Comparison of ENCODE assay signal across 8 cellular contexts in the genomic region with DNA sequence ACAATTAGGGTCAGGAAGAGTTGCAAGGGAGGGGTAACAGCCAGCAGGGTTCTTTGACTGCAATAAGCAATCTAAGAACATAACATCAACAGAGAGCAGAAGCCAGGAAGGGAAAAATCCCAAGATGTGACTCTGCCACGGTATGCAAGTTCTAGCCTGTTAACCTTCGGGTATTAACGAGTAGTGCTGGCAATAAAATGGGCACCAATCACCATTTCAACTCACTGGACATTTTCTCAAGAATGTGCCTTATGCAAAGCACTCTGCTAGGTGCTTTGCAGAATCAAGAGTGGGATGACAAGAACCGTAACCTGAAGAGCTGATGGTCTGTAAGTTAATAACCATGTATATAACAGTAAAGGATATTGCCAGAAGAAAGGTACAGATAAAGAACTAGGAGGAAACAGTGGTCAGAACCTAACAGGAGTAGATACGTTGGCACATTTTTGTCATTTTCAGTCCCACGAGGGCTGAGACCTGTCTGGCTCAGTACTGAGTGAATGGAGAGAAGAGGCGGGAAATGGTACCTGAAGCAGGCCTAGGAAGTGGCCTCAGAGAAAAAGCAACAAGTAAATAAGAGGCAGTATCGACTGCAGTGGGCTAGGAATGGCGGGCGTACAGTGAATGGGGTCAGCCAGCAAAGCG. TPM values are rescaled to one million over a fixed set of nuclear protein-coding genes. Genes with fewer than 3 reads are reported as not detected.
DNase-seq lines count a peak whose midpoint lies in the region; ATAC-seq, FAIRE-seq and TF ChIP-seq lines count a peak whose summit lies in the region.

No MANE protein-coding gene starts in this region.

- no peaks in the 10 kb centered on the region for H3K36me3 ChIP-seq in CD8-positive, alpha-beta T cell (ENCODE audit: insufficient read depth, low read length)

- peak overlapping the region; percentile 85 for H3K4me3 ChIP-seq in CD8-positive, alpha-beta T cell (ENCODE audit: low read depth, low read length)
- peak overlapping the region; percentile 88 for H3K4me3 ChIP-seq in retinal pigment epithelial cell (ENCODE audit: low read length)

- H3K9me3 Mint-ChIP-seq in CD8-positive, alpha-beta T cell, result no peaks in the 10 kb centered on the region
- no peaks in the 10 kb centered on the region for H3K9me3 Mint-ChIP-seq in activated CD8-positive, alpha-beta T cell treated with anti-CD3 and anti-CD28 coated beads, Interleukin-2, amount 10 ng/mL, durations not matched to agents 7 days and 5 days (ENCODE audit: insufficient read depth)

- H3K4me3 Mint-ChIP-seq in CD8-positive, alpha-beta T cell, result peak overlapping the region; percentile 93
- peak overlapping the region; percentile 93 for H3K4me3 Mint-ChIP-seq in activated CD8-positive, alpha-beta T cell treated with anti-CD3 and anti-CD28 coated beads, Interleukin-2, amount 10 ng/mL, durations not matched to agents 7 days and 5 days

- no peaks in the 10 kb centered on the region for H3K27me3 ChIP-seq in CD8-positive, alpha-beta T cell (ENCODE audit: insufficient read depth, low read length)

- H3K4me1 ChIP-seq in CD8-positive, alpha-beta T cell (ENCODE audit: insufficient read depth, low read length), result peaks cover 15% of the 10 kb centered on the region

- in situ Hi-C loops in KBM-7 (cut with MboI; ENCODE audit: low pct_unique_long_range_greater_than_20kb, low sequenced_read_pairs), result no loop called here

- no peaks in the 10 kb centered on the region for H3K9me3 ChIP-seq in CD8-positive, alpha-beta T cell (ENCODE audit: low read length)

- peak overlapping the region; percentile 93 for H3K27ac Mint-ChIP-seq in CD8-positive, alpha-beta T cell
- peak overlapping the region; percentile 95 for H3K27ac Mint-ChIP-seq in activated CD8-positive, alpha-beta T cell treated with anti-CD3 and anti-CD28 coated beads, Interleukin-2, amount 10 ng/mL, durations not matched to agents 7 days and 5 days

- CTCF ChIA-PET in CD8-positive, alpha-beta T cell (lab: Charles Lee), result no interaction called here
- CTCF ChIA-PET in activated CD8-positive, alpha-beta T cell treated with anti-CD3 and anti-CD28 coated beads, Interleukin-2, amount 10 ng/mL, durations not matched to agents 7 days and 5 days (lab: Charles Lee), result interaction anchor here (1.0 to 1.3 kb wide), 2 partner anchors 30 to 146 kb away, joined by 4 read pairs; no protein-coding TSS in a partner anchor

- POLR2A ChIA-PET in CD8-positive, alpha-beta T cell (lab: Charles Lee), result no interaction called here
- POLR2A ChIA-PET in activated CD8-positive, alpha-beta T cell treated with anti-CD3 and anti-CD28 coated beads, Interleukin-2, amount 10 ng/mL, durations not matched to agents 7 days and 5 days (lab: Charles Lee), result interaction anchor here (3.6 kb wide), 1 partner anchor 31 kb away, joined by 31 read pairs; no protein-coding TSS in a partner anchor

- peak overlapping the region; percentile 77 for H3K27ac ChIP-seq in CD8-positive, alpha-beta T cell (ENCODE audit: low read depth, low read length)

- H3K4me1 Mint-ChIP-seq in CD8-positive, alpha-beta T cell (ENCODE audit: low read depth), result peaks cover 36% of the 10 kb centered on the region
- peaks cover 40% of the 10 kb centered on the region for H3K4me1 Mint-ChIP-seq in activated CD8-positive, alpha-beta T cell treated with anti-CD3 and anti-CD28 coated beads, Interleukin-2, amount 10 ng/mL, durations not matched to agents 7 days and 5 days (ENCODE audit: low read depth)

- peaks cover 14% of the 10 kb centered on the region for H3K36me3 Mint-ChIP-seq in CD8-positive, alpha-beta T cell
- peaks cover 26% of the 10 kb centered on the region for H3K36me3 Mint-ChIP-seq in activated CD8-positive, alpha-beta T cell treated with anti-CD3 and anti-CD28 coated beads, Interleukin-2, amount 10 ng/mL, durations not matched to agents 7 days and 5 days (ENCODE audit: low read depth)

- ATAC-seq in CD8-positive, alpha-beta T cell, result no peak
- ATAC-seq in activated CD8-positive, alpha-beta T cell treated with anti-CD3 and anti-CD28 coated beads, Interleukin-2, amount 10 ng/mL, durations not matched to agents 7 days and 5 days, result peak; percentile 10

- H3K27me3 Mint-ChIP-seq in CD8-positive, alpha-beta T cell (ENCODE audit: low read depth), result no peaks in the 10 kb centered on the region
- no peaks in the 10 kb centered on the region for H3K27me3 Mint-ChIP-seq in activated CD8-positive, alpha-beta T cell treated with anti-CD3 and anti-CD28 coated beads, Interleukin-2, amount 10 ng/mL, durations not matched to agents 7 days and 5 days (ENCODE audit: low read depth)

- intact Hi-C loops in CD8-positive, alpha-beta T cell (cut with DNase I, micrococcal nuclease), result loop anchor here (1.0 to 10.0 kb wide), 11 partner anchors 30 to 1543 kb away; a partner anchor contains a TSS

- FAIRE-seq in GM19239 (lab: Jason Lieb, UNC), result peak; percentile 80

- peak in 2 of 7 experiments; percentile 0 to 18 for DNase-seq in CD8-positive, alpha-beta T cell
- DNase-seq in GM19239 (ENCODE audit: insufficient read length, low spot score), result no peak
- DNase-seq in HPDE6-E6E7 (ENCODE audit: extremely low spot score), result peak; percentile 8
- peak; percentile 21 for DNase-seq in activated CD8-positive, alpha-beta T cell treated with anti-CD3 and anti-CD28 coated beads, Interleukin-2, amount 10 ng/mL, durations not matched to agents 7 days and 5 days
- DNase-seq in glomerular visceral epithelial cell (ENCODE audit: extremely low spot score), result peak; percentile 8
- DNase-seq in retinal pigment epithelial cell (ENCODE audit: low read depth), result no peak
- no peak for DNase-seq in KBM-7
- DNase-seq in NCI-H1092 treated with DMSO at 0.1 percent for 48 hours (lab: John Stamatoyannopoulos, UW), result no peak

- TF ChIP-seq CTCF in CD8-positive, alpha-beta T cell (IDR thresholded peaks at IDR 0.05), result no peak
- TF ChIP-seq CTCF in retinal pigment epithelial cell (conservative IDR thresholded peaks at IDR 0.05; ENCODE audit: low read depth, low read length), result no peak

RNA-seq across cellular contexts. Expression of a gene that starts 2.7 kb away (rescaled TPM):
- total RNA-seq in CD8-positive, alpha-beta T cell, result 1 to 10 TPM in 1 of 2 experiments, under 1 TPM in 1; 0.78 to 1.4 TPM
- 10 to 100 TPM; 17.4 to 18.7 TPM for total RNA-seq in activated CD8-positive, alpha-beta T cell treated with anti-CD3 and anti-CD28 coated beads, Interleukin-2, amount 10 ng/mL, durations not matched to agents 7 days and 5 days

Comparison
In these comparisons a context has a peak if more than half of its experiments do, and no peak if none do; other contexts are left out.
1. DNase-seq: peak in HPDE6-E6E7 (single experiment), activated CD8-positive, alpha-beta T cell treated with anti-CD3 and anti-CD28 coated beads, Interleukin-2, amount 10 ng/mL, durations not matched to agents 7 days and 5 days (single experiment) and glomerular visceral epithelial cell (single experiment); none in GM19239 (single experiment), retinal pigment epithelial cell (single experiment), KBM-7 (single experiment) and NCI-H1092 treated with DMSO at 0.1 percent for 48 hours (single experiment).
2. RNA of a gene that starts 2.7 kb away (total RNA-seq): 17.4 to 18.7 TPM in activated CD8-positive, alpha-beta T cell treated with anti-CD3 and anti-CD28 coated beads, Interleukin-2, amount 10 ng/mL, durations not matched to agents 7 days and 5 days; 0.78 to 1.4 TPM in CD8-positive, alpha-beta T cell; every median in the first group is over 4 times any median in the second.